ENCODE assay signal across 8 cellular contexts in genomic region chr1:37479255-37480124, GRCh38. TPM values are rescaled to one million over a fixed set of nuclear protein-coding genes. Genes with fewer than 3 reads are reported as not detected.
DNase-seq lines count a peak whose midpoint lies in the region; ATAC-seq and TF ChIP-seq lines count a peak whose summit lies in the region.

No MANE protein-coding gene starts in this region.

- peaks cover 69% of the 10 kb centered on the region for H3K36me3 ChIP-seq in right atrium auricular region
- H3K36me3 ChIP-seq in smooth muscle cell (ENCODE audit: low read depth) = no peaks in the 10 kb centered on the region

- H2AFZ ChIP-seq in smooth muscle cell (ENCODE audit: low read depth) = no peak overlapping the region

- peak; percentile 55 for TF ChIP-seq POLR2A in GM15510 (IDR thresholded peaks at IDR 0.05; ENCODE audit: borderline replicate concordance, extremely low read depth, insufficient read length)

- peak overlapping the region; percentile 98 for H3K27ac Mint-ChIP-seq in activated naive CD4-positive, alpha-beta T cell treated with anti-CD3 and anti-CD28 coated beads, Interleukin-2, amount 50 U/mL, for 24 hours

- H3K4me3 ChIP-seq in right atrium auricular region (peak overlapping the region; percentile 22 to 35), smooth muscle cell (peak overlapping the region; percentile 19)

- H3K27ac ChIP-seq in right atrium auricular region (peak overlapping the region; percentile 94 to 97), smooth muscle cell (ENCODE audit: low read depth) (peak overlapping the region; percentile 96)

- WGBS in smooth muscle cell (ENCODE audit: low lambda C conversion rate) = 40% methylated on average over 22 of the region's 22 CpGs

- no peaks in the 10 kb centered on the region for H3K9me3 Mint-ChIP-seq in activated naive CD4-positive, alpha-beta T cell treated with anti-CD3 and anti-CD28 coated beads, Interleukin-2, amount 50 U/mL, for 24 hours

- peak overlapping the region; percentile 90 for H3K4me2 ChIP-seq in smooth muscle cell

- peak; percentile 35 for ATAC-seq in HG03460 (IDR thresholded peaks at IDR 0.05; ENCODE audit: unreplicated experiment)
- ATAC-seq in SK-N-SH treated with all-trans-retinoic acid at 6 μM for 48 hours = peak; percentile 19

- peaks cover 52% of the 10 kb centered on the region for H3K79me2 ChIP-seq in smooth muscle cell (ENCODE audit: low read depth)

- peaks cover 4% of the 10 kb centered on the region for H3F3A ChIP-seq in smooth muscle cell (ENCODE audit: low read depth)

- H3K36me3 Mint-ChIP-seq in activated naive CD4-positive, alpha-beta T cell treated with anti-CD3 and anti-CD28 coated beads, Interleukin-2, amount 50 U/mL, for 24 hours = peaks cover 49% of the 10 kb centered on the region

- H3K27me3 Mint-ChIP-seq in activated naive CD4-positive, alpha-beta T cell treated with anti-CD3 and anti-CD28 coated beads, Interleukin-2, amount 50 U/mL, for 24 hours = no peaks in the 10 kb centered on the region

- H3K4me1 ChIP-seq in right atrium auricular region (peaks cover 0 to 60% of the 10 kb centered on the region in 2 donors), smooth muscle cell (ENCODE audit: low read depth) (peaks cover 18% of the 10 kb centered on the region)

- H4K20me1 ChIP-seq in smooth muscle cell (ENCODE audit: low read depth) = peaks cover 83% of the 10 kb centered on the region

- peaks cover 21% of the 10 kb centered on the region for H3K4me1 Mint-ChIP-seq in activated naive CD4-positive, alpha-beta T cell treated with anti-CD3 and anti-CD28 coated beads, Interleukin-2, amount 50 U/mL, for 24 hours

- DNase-seq in right atrium auricular region (ENCODE audit: low spot score) (peak; percentile 96), smooth muscle cell (lab: John Stamatoyannopoulos, UW; ENCODE audit: unreplicated experiment) (peak; percentile 53), NCI-H146 treated with DMSO at 0.1 percent for 48 hours (lab: John Stamatoyannopoulos, UW; ENCODE audit: unreplicated experiment) (no peak), retina (no peak)

- H3K9me3 ChIP-seq in right atrium auricular region = no peaks in the 10 kb centered on the region
- no peaks in the 10 kb centered on the region for H3K9me3 ChIP-seq in smooth muscle cell (replicated peaks; ENCODE audit: low read depth)

- peak overlapping the region; percentile 54 for H3K9ac ChIP-seq in smooth muscle cell (ENCODE audit: low read depth)

- H3K4me3 Mint-ChIP-seq in activated naive CD4-positive, alpha-beta T cell treated with anti-CD3 and anti-CD28 coated beads, Interleukin-2, amount 50 U/mL, for 24 hours = peak overlapping the region; percentile 95

- no peak for TF ChIP-seq CTCF in right atrium auricular region (IDR thresholded peaks at IDR 0.05)
- no peak for TF ChIP-seq CTCF in smooth muscle cell (IDR thresholded peaks at IDR 0.05; ENCODE audit: borderline replicate concordance, insufficient read depth, poor library complexity, severe bottlenecking)

- H3K27me3 ChIP-seq in right atrium auricular region (no peaks in the 10 kb centered on the region), smooth muscle cell (ENCODE audit: low read depth) (no peaks in the 10 kb centered on the region)

TF ChIP-seq in SK-N-SH treated with all-trans-retinoic acid at 6 μM for 48 hours, 23 proteins besides CTCF, POLR2A, EP300 and RAD21:
- no peak for TF ChIP-seq SNAI2 (CRISPR knock-in tag; IDR thresholded peaks at IDR 0.05)
- no peak for TF ChIP-seq ARNTL (CRISPR knock-in tag; IDR thresholded peaks at IDR 0.05; ENCODE audit: borderline replicate concordance, low read depth)
- TF ChIP-seq ZC3H10 (CRISPR knock-in tag; IDR thresholded peaks at IDR 0.05) = no peak
- TF ChIP-seq ZNF8 (CRISPR knock-in tag; IDR thresholded peaks at IDR 0.05) = no peak
- TF ChIP-seq ESRRG (CRISPR knock-in tag; IDR thresholded peaks at IDR 0.05) = no peak
- no peak for TF ChIP-seq RARB (CRISPR knock-in tag; IDR thresholded peaks at IDR 0.05)
- TF ChIP-seq PATZ1 (CRISPR knock-in tag; IDR thresholded peaks at IDR 0.05; ENCODE audit: borderline replicate concordance) = no peak; the same call in 1 of the 2 replicates
- TF ChIP-seq ZFP30 (CRISPR knock-in tag; IDR thresholded peaks at IDR 0.05) = no peak

RNA-seq across cellular contexts. Expression of gene ZC3H12A, which starts 5.1 kb away (rescaled TPM):
- total RNA-seq in right atrium auricular region = 10 to 100 TPM in 1 of 2 donors, 1 to 10 TPM in 1; 9.4 to 13.5 TPM
- 13.2 and 21.3 TPM in 2 replicates for total RNA-seq in smooth muscle cell
- 29.6 and 35.8 TPM in 2 replicates for polyA plus RNA-seq in smooth muscle cell

RNA-seq across cellular contexts. Expression of gene MEAF6, which starts 35.1 kb away (rescaled TPM):
- total RNA-seq in right atrium auricular region (10 to 100 TPM; 50.4 to 61.0 TPM), smooth muscle cell (65.1 and 87.6 TPM in 2 replicates)
- 58.8 and 60.7 TPM in 2 replicates for polyA plus RNA-seq in smooth muscle cell

Comparison
In these comparisons a context has a peak if more than half of its experiments do, and no peak if none do; other contexts are left out.
1. DNase-seq: peak in right atrium auricular region (single experiment) and smooth muscle cell (single experiment); none in NCI-H146 treated with DMSO at 0.1 percent for 48 hours (single experiment) and retina (single experiment).